Comparison of ENCODE assay signal across 1 cellular context in genomic region chr16:89140401-89140800, GRCh38.
TF ChIP-seq lines count a peak whose summit lies in the region.

No MANE protein-coding gene starts in this region.

TF ChIP-seq in IMR-90, 13 proteins besides CTCF, POLR2A, EP300 and RAD21:
- TF ChIP-seq USF2 (IDR thresholded peaks at IDR 0.05; ENCODE audit: low read depth, low read length) (no peak), CEBPB (IDR thresholded peaks at IDR 0.05; ENCODE audit: low read depth, low read length) (no peak), MXI1 (IDR thresholded peaks at IDR 0.05; ENCODE audit: borderline replicate concordance, low read depth, low read length) (no peak), MAFK (IDR thresholded peaks at IDR 0.05; ENCODE audit: low read depth, low read length) (no peak), SMC3 (IDR thresholded peaks at IDR 0.05; ENCODE audit: low read depth, low read length) (no peak), MAZ (IDR thresholded peaks at IDR 0.05; ENCODE audit: borderline replicate concordance, low read depth, low read length) (no peak), FOS (IDR thresholded peaks at IDR 0.05; ENCODE audit: low read depth, low read length) (no peak), ELK1 (IDR thresholded peaks at IDR 0.05; ENCODE audit: borderline replicate concordance, low read depth, low read length) (no peak), BHLHE40 (IDR thresholded peaks at IDR 0.05; ENCODE audit: low read depth, low read length) (no peak), NFE2L2 (IDR thresholded peaks at IDR 0.05; ENCODE audit: low read depth, low read length) (no peak), RCOR1 (IDR thresholded peaks at IDR 0.05; ENCODE audit: insufficient replicate concordance, low read length) (no peak), RFX5 (IDR thresholded peaks at IDR 0.05; ENCODE audit: low read depth, low read length) (no peak), CHD1 (IDR thresholded peaks at IDR 0.05; ENCODE audit: low read depth, low read length) (no peak)
